In the genomic region with DNA sequence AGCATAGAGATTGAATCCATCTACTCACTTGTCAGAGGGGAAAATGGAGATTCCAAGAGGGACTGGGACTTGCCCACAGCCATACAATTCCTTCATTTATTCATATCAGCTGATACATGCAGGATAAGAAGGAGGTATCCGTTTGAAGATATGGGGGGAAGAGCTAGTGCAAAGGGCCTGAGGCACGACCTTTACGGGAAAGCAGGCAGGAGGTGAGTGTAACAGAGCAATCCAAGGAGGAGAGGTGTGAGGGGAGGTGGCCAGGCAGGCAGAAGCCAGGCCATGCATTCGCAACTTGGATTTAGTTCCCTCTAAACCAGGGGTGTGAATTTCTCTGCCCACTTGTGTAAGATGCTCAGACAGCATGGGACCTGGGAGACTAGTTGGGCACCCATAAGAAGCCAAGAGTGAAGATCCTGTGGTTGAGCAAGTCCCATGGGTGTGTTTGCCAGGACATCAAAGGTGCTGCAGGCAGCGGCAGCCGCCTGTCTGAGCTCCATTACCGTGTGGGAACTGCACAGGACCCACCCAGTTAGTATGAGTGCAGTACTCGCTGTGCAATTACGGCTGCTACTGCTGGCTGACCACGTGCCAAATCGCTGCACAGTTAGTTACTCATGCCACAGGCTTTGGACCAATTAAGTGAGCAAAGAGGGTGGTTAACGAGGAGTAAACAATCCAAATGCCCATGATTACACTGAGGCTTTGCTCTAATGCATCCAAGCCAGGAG, we compare ENCODE assay signal across 16 cellular contexts. TPM values are rescaled to one million over a fixed set of nuclear protein-coding genes. Genes with fewer than 3 reads are reported as not detected.
DNase-seq lines count a peak whose midpoint lies in the region; ATAC-seq lines count a peak whose summit lies in the region.
"Had no signal": no experiment of that assay in that cellular context is flagged by ENCODE, and none has a peak within 500 bp of the region (broad histone marks: within the 10 kb centered on the region; RNA-seq: fewer than 3 reads in every experiment).

No MANE protein-coding gene starts in this region.

- no peaks in the 10 kb centered on the region for H3K36me3 Mint-ChIP-seq in activated naive CD4-positive, alpha-beta T cell treated with anti-CD3 and anti-CD28 coated beads for 36 hours (ENCODE audit: low read depth)

- H3K4me3 ChIP-seq in right cardiac atrium (ENCODE audit: low read length): no peak overlapping the region
- H3K4me3 ChIP-seq in esophagus (ENCODE audit: low read depth in 1 of 2, low read length in 2 of 2): no peak overlapping the region
- H3K4me3 ChIP-seq: ascending aorta, HAP-1 had no signal

- intact Hi-C loops in right cardiac atrium (cut with DNase I): no loop called here
- intact Hi-C loops in Right ventricle myocardium inferior (cut with DNase I): no loop called here
- intact Hi-C loops in activated naive CD4-positive, alpha-beta T cell treated with anti-CD3 and anti-CD28 coated beads for 36 hours (cut with micrococcal nuclease): no loop called here

- H3K27me3 Mint-ChIP-seq in activated naive CD4-positive, alpha-beta T cell treated with anti-CD3 and anti-CD28 coated beads for 36 hours (ENCODE audit: low read depth): peaks cover 3% of the 10 kb centered on the region

- no peaks in the 10 kb centered on the region for H3K36me3 ChIP-seq in esophagus (ENCODE audit: control insufficient read depth in 2 of 2, insufficient read depth in 2 of 2, low read length in 1 of 2)
- H3K36me3 ChIP-seq: ascending aorta, HAP-1 had no signal

- peak; percentile 28 to 58 for ATAC-seq in right cardiac atrium
- ATAC-seq in Right ventricle myocardium inferior: no peak
- no peak for ATAC-seq in GM18909 (IDR thresholded peaks at IDR 0.05; ENCODE audit: poor library complexity, unreplicated experiment)

- DNase-seq in right cardiac atrium (peak; percentile 31 to 73 (median 71)), Right ventricle myocardium inferior (ENCODE audit: missing footprints) (no peak), NCI-H2227 treated with DMSO at 0.1 percent for 48 hours (lab: John Stamatoyannopoulos, UW) (peak; percentile 6), dermis blood vessel endothelial cell (no peak), NCI-H128 (lab: John Stamatoyannopoulos, UW; ENCODE audit: unreplicated experiment) (no peak)
- DNase-seq in activated naive CD4-positive, alpha-beta T cell treated with anti-CD3 and anti-CD28 coated beads for 36 hours: no peak
- DNase-seq: activated naive CD4-positive, alpha-beta T cell; cortex of kidney; head of caudate nucleus; SIG-M5 had no signal

- H3K27ac Mint-ChIP-seq in activated naive CD4-positive, alpha-beta T cell treated with anti-CD3 and anti-CD28 coated beads for 36 hours: no peak overlapping the region
- H3K27ac Mint-ChIP-seq: T-helper 2 cell treated with Interferon-gamma antibody and Interleukin-4, amounts not matched to agents 5 μg/mL and 100 μg/mL, for 36 hours had no signal

- H3K9me3 ChIP-seq in right cardiac atrium (ENCODE audit: control insufficient read depth, low read length) (no peaks in the 10 kb centered on the region), esophagus (ENCODE audit: control insufficient read depth in 2 of 2, insufficient read depth in 1 of 2, low read depth in 1 of 2, low read length in 1 of 2) (no peaks in the 10 kb centered on the region)
- H3K9me3 ChIP-seq: ascending aorta, HAP-1 had no signal

- H3K27me3 ChIP-seq in right cardiac atrium (ENCODE audit: control insufficient read depth, insufficient read depth) (no peaks in the 10 kb centered on the region), esophagus (ENCODE audit: control insufficient read depth in 1 of 2, insufficient read depth in 2 of 2, low read length in 2 of 2) (no peaks in the 10 kb centered on the region)
- H3K27me3 ChIP-seq: ascending aorta had no signal

- CTCF ChIA-PET in activated naive CD4-positive, alpha-beta T cell treated with anti-CD3 and anti-CD28 coated beads for 36 hours (lab: Charles Lee): no interaction called here

- peaks cover 7% of the 10 kb centered on the region for H3K4me1 ChIP-seq in right cardiac atrium (ENCODE audit: control insufficient read depth, insufficient read depth, low read length)
- H3K4me1 ChIP-seq in esophagus (ENCODE audit: control insufficient read depth in 2 of 2, insufficient read depth in 2 of 2, low read length in 1 of 2): peaks cover 0 to 13% of the 10 kb centered on the region in 2 donors
- H3K4me1 ChIP-seq: ascending aorta, HAP-1 had no signal

- no peaks in the 10 kb centered on the region for H3K4me1 Mint-ChIP-seq in activated naive CD4-positive, alpha-beta T cell treated with anti-CD3 and anti-CD28 coated beads for 36 hours (ENCODE audit: low read depth)

- 53% methylated on average over 12 of the region's 12 CpGs for WGBS in right cardiac atrium
- 43 to 53% methylated on average over 12 of the region's 12 CpGs for WGBS in esophagus, 2 donors

- no peak overlapping the region for H3K27ac ChIP-seq in right cardiac atrium (ENCODE audit: low read length)
- H3K27ac ChIP-seq in esophagus (ENCODE audit: low read depth in 2 of 2, low read length in 1 of 2): peak overlapping the region; percentile 76 to 79
- H3K27ac ChIP-seq: ascending aorta had no signal

- H3K9me3 Mint-ChIP-seq in activated naive CD4-positive, alpha-beta T cell treated with anti-CD3 and anti-CD28 coated beads for 36 hours: no peaks in the 10 kb centered on the region
- H3K9me3 Mint-ChIP-seq: T-helper 2 cell treated with Interferon-gamma antibody and Interleukin-4, amounts not matched to agents 5 μg/mL and 100 μg/mL, for 36 hours had no signal

- no peak overlapping the region for H3K4me3 Mint-ChIP-seq in activated naive CD4-positive, alpha-beta T cell treated with anti-CD3 and anti-CD28 coated beads for 36 hours
- H3K4me3 Mint-ChIP-seq: T-helper 2 cell treated with Interferon-gamma antibody and Interleukin-4, amounts not matched to agents 5 μg/mL and 100 μg/mL, for 36 hours had no signal

RNA-seq across cellular contexts. Expression of a gene that starts 31.4 kb away (rescaled TPM):
- under 1 TPM in 1 of 4 donors, not detected in 3; 0.03 TPM for total RNA-seq in right cardiac atrium
- under 0.01 TPM for polyA plus RNA-seq in right cardiac atrium
- total RNA-seq in Right ventricle myocardium inferior: not detected
- 10 to 100 TPM; 29.5 to 33.8 TPM for polyA plus RNA-seq in esophagus
- under 0.01 TPM in 2 replicates for total RNA-seq in dermis blood vessel endothelial cell
- not detected for total RNA-seq in activated naive CD4-positive, alpha-beta T cell treated with anti-CD3 and anti-CD28 coated beads for 36 hours
- total RNA-seq: ascending aorta had no signal
- polyA plus RNA-seq: neural cell had no signal

Comparison
In these comparisons a context has a peak if more than half of its experiments do, and no peak if none do; other contexts are left out.
1. ATAC-seq: peak in right cardiac atrium (2 of 2); none in Right ventricle myocardium inferior (single experiment) and GM18909 (single experiment).
2. DNase-seq: peak in right cardiac atrium (3 of 3) and NCI-H2227 treated with DMSO at 0.1 percent for 48 hours (single experiment); none in Right ventricle myocardium inferior (single experiment), dermis blood vessel endothelial cell (single experiment), activated naive CD4-positive, alpha-beta T cell treated with anti-CD3 and anti-CD28 coated beads for 36 hours (single experiment) and NCI-H128 (single experiment).